In the genomic region with DNA sequence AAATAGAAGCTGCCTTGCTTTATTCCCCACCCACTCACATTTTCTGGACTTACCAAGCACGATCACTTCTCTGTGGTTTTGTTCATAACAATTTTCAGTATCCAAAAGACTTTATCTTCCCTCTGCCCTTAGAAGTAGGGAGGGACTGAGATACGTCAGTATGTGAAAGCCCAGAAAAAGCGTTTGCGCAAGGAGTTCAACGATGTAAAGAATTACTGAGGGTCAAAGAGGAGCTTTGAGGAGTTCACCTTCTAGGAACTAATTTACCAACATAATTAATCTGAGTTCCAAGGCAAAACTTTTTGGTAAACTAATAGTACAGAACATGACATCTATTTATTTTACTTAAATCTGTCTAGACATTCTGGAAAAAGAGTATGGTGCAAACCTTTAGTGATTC, we compare ENCODE assay signal across 2 cellular contexts.
TF ChIP-seq lines count a peak whose summit lies in the region.

No MANE protein-coding gene starts in this region.

TF ChIP-seq in HepG2, 621 proteins besides CTCF, POLR2A, EP300 and RAD21:
- TF ChIP-seq, protein P1, sequence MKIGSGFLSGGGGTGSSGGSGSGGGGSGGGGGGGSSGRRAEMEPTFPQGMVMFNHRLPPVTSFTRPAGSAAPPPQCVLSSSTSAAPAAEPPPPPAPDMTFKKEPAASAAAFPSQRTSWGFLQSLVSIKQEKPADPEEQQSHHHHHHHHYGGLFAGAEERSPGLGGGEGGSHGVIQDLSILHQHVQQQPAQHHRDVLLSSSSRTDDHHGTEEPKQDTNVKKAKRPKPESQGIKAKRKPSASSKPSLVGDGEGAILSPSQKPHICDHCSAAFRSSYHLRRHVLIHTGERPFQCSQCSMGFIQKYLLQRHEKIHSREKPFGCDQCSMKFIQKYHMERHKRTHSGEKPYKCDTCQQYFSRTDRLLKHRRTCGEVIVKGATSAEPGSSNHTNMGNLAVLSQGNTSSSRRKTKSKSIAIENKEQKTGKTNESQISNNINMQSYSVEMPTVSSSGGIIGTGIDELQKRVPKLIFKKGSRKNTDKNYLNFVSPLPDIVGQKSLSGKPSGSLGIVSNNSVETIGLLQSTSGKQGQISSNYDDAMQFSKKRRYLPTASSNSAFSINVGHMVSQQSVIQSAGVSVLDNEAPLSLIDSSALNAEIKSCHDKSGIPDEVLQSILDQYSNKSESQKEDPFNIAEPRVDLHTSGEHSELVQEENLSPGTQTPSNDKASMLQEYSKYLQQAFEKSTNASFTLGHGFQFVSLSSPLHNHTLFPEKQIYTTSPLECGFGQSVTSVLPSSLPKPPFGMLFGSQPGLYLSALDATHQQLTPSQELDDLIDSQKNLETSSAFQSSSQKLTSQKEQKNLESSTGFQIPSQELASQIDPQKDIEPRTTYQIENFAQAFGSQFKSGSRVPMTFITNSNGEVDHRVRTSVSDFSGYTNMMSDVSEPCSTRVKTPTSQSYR (CRISPR knock-in tag; IDR thresholded peaks at IDR 0.05; ENCODE audit: borderline replicate concordance): no peak
- TF ChIP-seq ZNF333 (CRISPR knock-in tag; IDR thresholded peaks at IDR 0.05; ENCODE audit: borderline replicate concordance) (no peak), JARID2 (CRISPR knock-in tag; IDR thresholded peaks at IDR 0.05; ENCODE audit: insufficient replicate concordance) (no peak), ZNF501 (CRISPR knock-in tag; IDR thresholded peaks at IDR 0.05) (no peak), ZNF121 (CRISPR knock-in tag; IDR thresholded peaks at IDR 0.05) (no peak), ZNF530 (CRISPR knock-in tag; IDR thresholded peaks at IDR 0.05; ENCODE audit: low read depth) (no peak), ZBTB7B (CRISPR knock-in tag; IDR thresholded peaks at IDR 0.05) (no peak), NFE2 (CRISPR knock-in tag; IDR thresholded peaks at IDR 0.05) (no peak), ZMYM3 (CRISPR knock-in tag; IDR thresholded peaks at IDR 0.05) (no peak)
- TF ChIP-seq, protein P2, sequence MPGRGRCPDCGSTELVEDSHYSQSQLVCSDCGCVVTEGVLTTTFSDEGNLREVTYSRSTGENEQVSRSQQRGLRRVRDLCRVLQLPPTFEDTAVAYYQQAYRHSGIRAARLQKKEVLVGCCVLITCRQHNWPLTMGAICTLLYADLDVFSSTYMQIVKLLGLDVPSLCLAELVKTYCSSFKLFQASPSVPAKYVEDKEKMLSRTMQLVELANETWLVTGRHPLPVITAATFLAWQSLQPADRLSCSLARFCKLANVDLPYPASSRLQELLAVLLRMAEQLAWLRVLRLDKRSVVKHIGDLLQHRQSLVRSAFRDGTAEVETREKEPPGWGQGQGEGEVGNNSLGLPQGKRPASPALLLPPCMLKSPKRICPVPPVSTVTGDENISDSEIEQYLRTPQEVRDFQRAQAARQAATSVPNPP (CRISPR knock-in tag; IDR thresholded peaks at IDR 0.05): no peak
- TF ChIP-seq, protein P3, sequence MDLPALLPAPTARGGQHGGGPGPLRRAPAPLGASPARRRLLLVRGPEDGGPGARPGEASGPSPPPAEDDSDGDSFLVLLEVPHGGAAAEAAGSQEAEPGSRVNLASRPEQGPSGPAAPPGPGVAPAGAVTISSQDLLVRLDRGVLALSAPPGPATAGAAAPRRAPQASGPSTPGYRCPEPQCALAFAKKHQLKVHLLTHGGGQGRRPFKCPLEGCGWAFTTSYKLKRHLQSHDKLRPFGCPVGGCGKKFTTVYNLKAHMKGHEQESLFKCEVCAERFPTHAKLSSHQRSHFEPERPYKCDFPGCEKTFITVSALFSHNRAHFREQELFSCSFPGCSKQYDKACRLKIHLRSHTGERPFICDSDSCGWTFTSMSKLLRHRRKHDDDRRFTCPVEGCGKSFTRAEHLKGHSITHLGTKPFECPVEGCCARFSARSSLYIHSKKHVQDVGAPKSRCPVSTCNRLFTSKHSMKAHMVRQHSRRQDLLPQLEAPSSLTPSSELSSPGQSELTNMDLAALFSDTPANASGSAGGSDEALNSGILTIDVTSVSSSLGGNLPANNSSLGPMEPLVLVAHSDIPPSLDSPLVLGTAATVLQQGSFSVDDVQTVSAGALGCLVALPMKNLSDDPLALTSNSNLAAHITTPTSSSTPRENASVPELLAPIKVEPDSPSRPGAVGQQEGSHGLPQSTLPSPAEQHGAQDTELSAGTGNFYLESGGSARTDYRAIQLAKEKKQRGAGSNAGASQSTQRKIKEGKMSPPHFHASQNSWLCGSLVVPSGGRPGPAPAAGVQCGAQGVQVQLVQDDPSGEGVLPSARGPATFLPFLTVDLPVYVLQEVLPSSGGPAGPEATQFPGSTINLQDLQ (CRISPR knock-in tag; IDR thresholded peaks at IDR 0.05): no peak
- TF ChIP-seq, protein P4, sequence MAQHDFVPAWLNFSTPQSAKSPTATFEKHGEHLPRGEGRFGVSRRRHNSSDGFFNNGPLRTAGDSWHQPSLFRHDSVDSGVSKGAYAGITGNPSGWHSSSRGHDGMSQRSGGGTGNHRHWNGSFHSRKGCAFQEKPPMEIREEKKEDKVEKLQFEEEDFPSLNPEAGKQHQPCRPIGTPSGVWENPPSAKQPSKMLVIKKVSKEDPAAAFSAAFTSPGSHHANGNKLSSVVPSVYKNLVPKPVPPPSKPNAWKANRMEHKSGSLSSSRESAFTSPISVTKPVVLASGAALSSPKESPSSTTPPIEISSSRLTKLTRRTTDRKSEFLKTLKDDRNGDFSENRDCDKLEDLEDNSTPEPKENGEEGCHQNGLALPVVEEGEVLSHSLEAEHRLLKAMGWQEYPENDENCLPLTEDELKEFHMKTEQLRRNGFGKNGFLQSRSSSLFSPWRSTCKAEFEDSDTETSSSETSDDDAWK (CRISPR knock-in tag; IDR thresholded peaks at IDR 0.05): no peak

TF ChIP-seq in GM12878, 131 proteins besides CTCF, POLR2A, EP300 and RAD21:
- TF ChIP-seq EED (IDR thresholded peaks at IDR 0.05; ENCODE audit: low read depth): no peak
- peak; percentile 13; the same call in 1 of the 2 replicates for TF ChIP-seq RUNX3 (IDR thresholded peaks at IDR 0.05; ENCODE audit: low read length)
TF ChIP-seq in GM12878: peak in this region for 1.
